ENCODE assay signal across 22 cellular contexts in genomic region chr13:70171151-70171550, GRCh38.
DNase-seq lines count a peak whose midpoint lies in the region; ATAC-seq, FAIRE-seq and TF ChIP-seq lines count a peak whose summit lies in the region.
"Had no signal": no experiment of that assay in that cellular context is flagged by ENCODE, and none has a peak within 500 bp of the region (broad histone marks: within the 10 kb centered on the region; RNA-seq: fewer than 3 reads in every experiment).

No MANE protein-coding gene starts in this region.

- H3F3A ChIP-seq in smooth muscle cell (ENCODE audit: low read depth), result no peaks in the 10 kb centered on the region

- no peak overlapping the region for H3K4me2 ChIP-seq in smooth muscle cell

- H3K27ac ChIP-seq in smooth muscle cell (ENCODE audit: low read depth), result peak overlapping the region; percentile 10
- no peak overlapping the region for H3K27ac ChIP-seq in gastrocnemius medialis
- no peak overlapping the region for H3K27ac ChIP-seq in sigmoid colon
- H3K27ac ChIP-seq: ascending aorta, dorsolateral prefrontal cortex, vagina had no signal

- H3K4me3 ChIP-seq in bronchial epithelial cell (ENCODE audit: low read depth, low read length) (no peak overlapping the region), smooth muscle cell (no peak overlapping the region), gastrocnemius medialis (no peak overlapping the region), sigmoid colon (no peak overlapping the region)
- H3K4me3 ChIP-seq: ascending aorta, dorsolateral prefrontal cortex, vagina had no signal

- H3K9ac ChIP-seq in smooth muscle cell (ENCODE audit: low read depth), result no peak overlapping the region

- FAIRE-seq in bronchial epithelial cell (lab: Jason Lieb, UNC), result no peak

- H3K79me2 ChIP-seq in smooth muscle cell (ENCODE audit: low read depth), result no peaks in the 10 kb centered on the region

- no peak for TF ChIP-seq CTCF in bronchial epithelial cell (IDR thresholded peaks at IDR 0.05; ENCODE audit: insufficient read depth, low read length, severe bottlenecking)
- TF ChIP-seq CTCF in smooth muscle cell (IDR thresholded peaks at IDR 0.05; ENCODE audit: borderline replicate concordance, insufficient read depth, poor library complexity, severe bottlenecking), result no peak
- TF ChIP-seq CTCF in gastrocnemius medialis (IDR thresholded peaks at IDR 0.05 in 4 of 5, conservative IDR thresholded peaks at IDR 0.05 in 1 of 5), result no peak
- TF ChIP-seq CTCF in sigmoid colon (IDR thresholded peaks at IDR 0.05), result no peak

- H3K4me1 ChIP-seq in smooth muscle cell (ENCODE audit: low read depth), result no peaks in the 10 kb centered on the region
- no peaks in the 10 kb centered on the region for H3K4me1 ChIP-seq in gastrocnemius medialis
- peaks cover 0 to 4% (median 0%) of the 10 kb centered on the region in 4 donors for H3K4me1 ChIP-seq in sigmoid colon
- H3K4me1 ChIP-seq: ascending aorta, vagina had no signal

- DNase-seq in NCI-H2171 treated with DMSO at 0.1 percent for 48 hours (lab: John Stamatoyannopoulos, UW), result peak; percentile 16
- DNase-seq in NCI-H2171 (lab: John Stamatoyannopoulos, UW), result no peak
- DNase-seq in HT1080 (ENCODE audit: low read depth), result peak; percentile 30
- peak; percentile 68 for DNase-seq in bronchial epithelial cell (ENCODE audit: low read depth)
- DNase-seq in smooth muscle cell (lab: John Stamatoyannopoulos, UW; ENCODE audit: unreplicated experiment), result no peak
- DNase-seq in gastrocnemius medialis, result no peak
- DNase-seq in sigmoid colon, result no peak
- DNase-seq: activated CD4-positive, alpha-beta T cell treated with anti-CD3 and anti-CD28 coated beads for 36 hours; activated naive CD8-positive, alpha-beta T cell treated with anti-CD3 and anti-CD28 coated beads, Interleukin-2, amount 10 ng/mL, durations not matched to agents 7 days and 5 days; activated T-cell treated with anti-CD3 and anti-CD28 coated beads for 4 hours; DND-41; dorsolateral prefrontal cortex; hypothalamus; immature natural killer cell; midbrain; natural killer cell; NCI-H1417 treated with DMSO at 0.1 percent for 48 hours; NCI-H774; stimulated activated naive CD8-positive, alpha-beta T cell treated with anti-CD3 and anti-CD28 coated beads, Interleukin-15, amount 100 ng/mL, for 72 hours had no signal

- H4K20me1 ChIP-seq in smooth muscle cell (ENCODE audit: low read depth), result no peaks in the 10 kb centered on the region

- 64% methylated on average over 3 of the region's 3 CpGs for WGBS in smooth muscle cell (ENCODE audit: low lambda C conversion rate)
- 14 to 61% methylated on average over 3 of the region's 3 CpGs for WGBS in sigmoid colon, 2 donors

- H3K27me3 ChIP-seq in bronchial epithelial cell (ENCODE audit: control insufficient read depth, insufficient read depth, low read length), result no peaks in the 10 kb centered on the region
- H3K27me3 ChIP-seq in smooth muscle cell (ENCODE audit: low read depth), result no peaks in the 10 kb centered on the region
- no peaks in the 10 kb centered on the region for H3K27me3 ChIP-seq in gastrocnemius medialis
- no peaks in the 10 kb centered on the region for H3K27me3 ChIP-seq in sigmoid colon
- H3K27me3 ChIP-seq: ascending aorta, dorsolateral prefrontal cortex, vagina had no signal

- no peaks in the 10 kb centered on the region for H3K36me3 ChIP-seq in bronchial epithelial cell (ENCODE audit: control insufficient read depth, insufficient read depth, low read length)
- H3K36me3 ChIP-seq in smooth muscle cell (ENCODE audit: low read depth), result no peaks in the 10 kb centered on the region
- H3K36me3 ChIP-seq in gastrocnemius medialis, result no peaks in the 10 kb centered on the region
- no peaks in the 10 kb centered on the region for H3K36me3 ChIP-seq in sigmoid colon
- H3K36me3 ChIP-seq: ascending aorta, vagina had no signal

- TF ChIP-seq POLR2A in gastrocnemius medialis (IDR thresholded peaks at IDR 0.05) (no peak), sigmoid colon (IDR thresholded peaks at IDR 0.05) (no peak)

- intact Hi-C loops in gastrocnemius medialis (cut with DNase I; ENCODE audit: low total_unique reads), result no loop called here
- intact Hi-C loops in sigmoid colon (cut with DNase I), result no loop called here

- TF ChIP-seq EP300 in sigmoid colon (IDR thresholded peaks at IDR 0.05), result no peak

- in situ Hi-C loops in gastrocnemius medialis (cut with MboI; ENCODE audit: low sequenced_read_pairs in 4 of 4), result no loop called here

- ATAC-seq in HG02623 (IDR thresholded peaks at IDR 0.05; ENCODE audit: unreplicated experiment) (no peak), gastrocnemius medialis (no peak)
- ATAC-seq: activated CD4-positive, alpha-beta T cell treated with anti-CD3 and anti-CD28 coated beads for 36 hours; natural killer cell; stimulated activated naive CD8-positive, alpha-beta T cell treated with anti-CD3 and anti-CD28 coated beads, Interleukin-15, amount 100 ng/mL, for 72 hours had no signal

- no peaks in the 10 kb centered on the region for H3K9me3 ChIP-seq in smooth muscle cell (replicated peaks; ENCODE audit: low read depth)
- H3K9me3 ChIP-seq in gastrocnemius medialis, result no peaks in the 10 kb centered on the region
- no peaks in the 10 kb centered on the region for H3K9me3 ChIP-seq in sigmoid colon
- H3K9me3 ChIP-seq: vagina had no signal

- H2AFZ ChIP-seq in smooth muscle cell (ENCODE audit: low read depth), result no peak overlapping the region

Comparison
In these comparisons a context has a peak if more than half of its experiments do, and no peak if none do; other contexts are left out.
1. DNase-seq: peak in NCI-H2171 treated with DMSO at 0.1 percent for 48 hours (single experiment), HT1080 (single experiment) and bronchial epithelial cell (single experiment); none in NCI-H2171 (single experiment), smooth muscle cell (single experiment), gastrocnemius medialis (0 of 2) and sigmoid colon (single experiment).